In genomic region chr3:50327129-50327528, GRCh38 we compare ENCODE assay signal across 7 cellular contexts. TPM values are rescaled to one million over a fixed set of nuclear protein-coding genes. Genes with fewer than 3 reads are reported as not detected.
DNase-seq lines count a peak whose midpoint lies in the region; ATAC-seq and TF ChIP-seq lines count a peak whose summit lies in the region.

No MANE protein-coding gene starts in this region.

- H3K4me3 Mint-ChIP-seq in activated CD8-positive, alpha-beta T cell treated with anti-CD3 and anti-CD28 coated beads for 36 hours = peak overlapping the region; percentile 81
- H3K4me3 Mint-ChIP-seq in stimulated activated memory B cell treated with anti-CD40 and anti-IgM and Interleukin-4, amounts not matched to agents 10 μg/mL and 1 μg/mL and 100 μg/mL, for 72 hours = peak overlapping the region; percentile 83

- no peak for ATAC-seq in activated CD8-positive, alpha-beta T cell treated with anti-CD3 and anti-CD28 coated beads for 36 hours
- ATAC-seq in stimulated activated memory B cell treated with anti-CD40 and anti-IgM and Interleukin-4, amounts not matched to agents 10 μg/mL and 1 μg/mL and 100 μg/mL, for 72 hours = no peak
- ATAC-seq in GM21723 (IDR thresholded peaks at IDR 0.05; ENCODE audit: unreplicated experiment) = no peak
- no peak for ATAC-seq in GM21825 (IDR thresholded peaks at IDR 0.05; ENCODE audit: unreplicated experiment)

- H3K4me1 ChIP-seq in HEK293 (ENCODE audit: control insufficient read depth, insufficient read depth, low read length) (no peaks in the 10 kb centered on the region), iPS-18a (ENCODE audit: control insufficient read depth, low read depth, low read length) (peaks cover 18% of the 10 kb centered on the region)

- CTCF ChIA-PET in HEK293 (lab: Yijun Ruan, JAX) = no interaction called here
- CTCF ChIA-PET in activated CD8-positive, alpha-beta T cell treated with anti-CD3 and anti-CD28 coated beads for 36 hours (lab: Charles Lee) = interaction anchor here (0.8 to 2.0 kb wide), 6 partner anchors 7 to 28 kb away, joined by 3 to 17 read pairs (median 7); partner anchors contain the start of genes HYAL3 and NAA80

- H3K9me3 Mint-ChIP-seq in activated CD8-positive, alpha-beta T cell treated with anti-CD3 and anti-CD28 coated beads for 36 hours = no peaks in the 10 kb centered on the region
- no peaks in the 10 kb centered on the region for H3K9me3 Mint-ChIP-seq in stimulated activated memory B cell treated with anti-CD40 and anti-IgM and Interleukin-4, amounts not matched to agents 10 μg/mL and 1 μg/mL and 100 μg/mL, for 72 hours

- H3K27ac ChIP-seq in HEK293 (ENCODE audit: extremely low read depth, low read depth, low read length) (peak overlapping the region; percentile 59; the same call in 1 of the 2 replicates), iPS-18a (ENCODE audit: low read length) (no peak overlapping the region)

- peak overlapping the region; percentile 76 for H3K9ac ChIP-seq in iPS-18a (ENCODE audit: low read length)

- H3K36me3 Mint-ChIP-seq in activated CD8-positive, alpha-beta T cell treated with anti-CD3 and anti-CD28 coated beads for 36 hours (ENCODE audit: low read depth) = peaks cover 23% of the 10 kb centered on the region
- peaks cover 26% of the 10 kb centered on the region for H3K36me3 Mint-ChIP-seq in stimulated activated memory B cell treated with anti-CD40 and anti-IgM and Interleukin-4, amounts not matched to agents 10 μg/mL and 1 μg/mL and 100 μg/mL, for 72 hours

- H3K36me3 ChIP-seq in HEK293 (ENCODE audit: control insufficient read depth in 2 of 2, insufficient read depth in 1 of 2, low read length in 2 of 2) (peaks cover 3 to 66% of the 10 kb centered on the region in 2 experiments), iPS-18a (ENCODE audit: control insufficient read depth, low read depth, low read length) (peaks cover 26% of the 10 kb centered on the region)

- no peak for DNase-seq in activated CD8-positive, alpha-beta T cell treated with anti-CD3 and anti-CD28 coated beads for 36 hours
- no peak for DNase-seq in HPDE6-E6E7 (ENCODE audit: extremely low spot score)

- H3K4me3 ChIP-seq in HEK293 (ENCODE audit: low read depth, low read length) = peak overlapping the region; percentile 92
- H3K4me3 ChIP-seq in iPS-18a (ENCODE audit: low read length) = peak overlapping the region; percentile 90

- TF ChIP-seq CTCF in HEK293 (tag by site-specific recombination; IDR thresholded peaks at IDR 0.05) = no peak
- no peak for TF ChIP-seq CTCF in activated CD8-positive, alpha-beta T cell treated with anti-CD3 and anti-CD28 coated beads for 36 hours (IDR thresholded peaks at IDR 0.05)

- peaks cover 22% of the 10 kb centered on the region for H3K4me1 Mint-ChIP-seq in activated CD8-positive, alpha-beta T cell treated with anti-CD3 and anti-CD28 coated beads for 36 hours (ENCODE audit: low read depth)
- H3K4me1 Mint-ChIP-seq in stimulated activated memory B cell treated with anti-CD40 and anti-IgM and Interleukin-4, amounts not matched to agents 10 μg/mL and 1 μg/mL and 100 μg/mL, for 72 hours = peaks cover 56% of the 10 kb centered on the region

- peak overlapping the region; percentile 71 for H3K27ac Mint-ChIP-seq in activated CD8-positive, alpha-beta T cell treated with anti-CD3 and anti-CD28 coated beads for 36 hours
- H3K27ac Mint-ChIP-seq in stimulated activated memory B cell treated with anti-CD40 and anti-IgM and Interleukin-4, amounts not matched to agents 10 μg/mL and 1 μg/mL and 100 μg/mL, for 72 hours = peak overlapping the region; percentile 85

- no peaks in the 10 kb centered on the region for H3K27me3 ChIP-seq in iPS-18a (ENCODE audit: control insufficient read depth, insufficient read depth, low read length)

- intact Hi-C loops in activated CD8-positive, alpha-beta T cell treated with anti-CD3 and anti-CD28 coated beads for 36 hours (cut with micrococcal nuclease) = no loop called here

- H3K27me3 Mint-ChIP-seq in activated CD8-positive, alpha-beta T cell treated with anti-CD3 and anti-CD28 coated beads for 36 hours = no peaks in the 10 kb centered on the region
- H3K27me3 Mint-ChIP-seq in stimulated activated memory B cell treated with anti-CD40 and anti-IgM and Interleukin-4, amounts not matched to agents 10 μg/mL and 1 μg/mL and 100 μg/mL, for 72 hours = no peaks in the 10 kb centered on the region

- H3K9me3 ChIP-seq in HEK293 (ENCODE audit: control insufficient read depth, insufficient read depth, low read depth, low read length) = no peaks in the 10 kb centered on the region
- no peaks in the 10 kb centered on the region for H3K9me3 ChIP-seq in iPS-18a (ENCODE audit: control insufficient read depth, low read depth, low read length)

- POLR2A ChIA-PET in HEK293 (lab: Yijun Ruan, JAX) = interaction anchor here (1.4 to 2.6 kb wide), 9 partner anchors 10 to 67 kb away, joined by 3 to 63 read pairs (median 8); partner anchors contain the start of genes HYAL3, IFRD2, NAA80 and RASSF1
- POLR2A ChIA-PET in activated CD8-positive, alpha-beta T cell treated with anti-CD3 and anti-CD28 coated beads for 36 hours (lab: Charles Lee) = interaction anchor here (1.0 to 3.2 kb wide), 7 partner anchors 8 to 51 kb away, joined by 3 to 51 read pairs (median 3); partner anchors contain the start of gene ZMYND10

TF ChIP-seq in HEK293, 187 proteins besides CTCF, POLR2A, EP300 and RAD21:
- TF ChIP-seq KLF16 (tag by site-specific recombination; IDR thresholded peaks at IDR 0.05) (no peak), SCRT2 (tag by site-specific recombination; IDR thresholded peaks at IDR 0.05) (no peak)
TF ChIP-seq in HEK293: peak in this region for 0.

RNA-seq across cellular contexts. Expression of gene TUSC2, which starts 0.9 kb away (rescaled TPM):
- 10 to 100 TPM; 16.7 to 19.5 TPM for total RNA-seq in activated CD8-positive, alpha-beta T cell treated with anti-CD3 and anti-CD28 coated beads for 36 hours

RNA-seq across cellular contexts. Expression of gene HYAL2, which starts 4.6 kb away (rescaled TPM):
- total RNA-seq in activated CD8-positive, alpha-beta T cell treated with anti-CD3 and anti-CD28 coated beads for 36 hours = 1 to 10 TPM; 3.9 to 4.1 TPM

RNA-seq across cellular contexts. Expression of gene RASSF1, which starts 13.5 kb away (rescaled TPM):
- total RNA-seq in activated CD8-positive, alpha-beta T cell treated with anti-CD3 and anti-CD28 coated beads for 36 hours = 10 to 100 TPM; 75.8 to 76.5 TPM

RNA-seq across cellular contexts. Expression of gene ZMYND10, which starts 18.4 kb away (rescaled TPM):
- total RNA-seq in activated CD8-positive, alpha-beta T cell treated with anti-CD3 and anti-CD28 coated beads for 36 hours = 1 to 10 TPM; 1.5 to 2.6 TPM

RNA-seq across cellular contexts. Expression of gene NPRL2, which starts 23.4 kb away (rescaled TPM):
- total RNA-seq in activated CD8-positive, alpha-beta T cell treated with anti-CD3 and anti-CD28 coated beads for 36 hours = 10 to 100 TPM; 41.3 to 44.7 TPM
